Comparison of ENCODE assay signal across 24 cellular contexts in genomic region chr2:152581360-152581759, GRCh38.
DNase-seq lines count a peak whose midpoint lies in the region; ATAC-seq, FAIRE-seq and TF ChIP-seq lines count a peak whose summit lies in the region.
"Had no signal": no experiment of that assay in that cellular context is flagged by ENCODE, and none has a peak within 500 bp of the region (broad histone marks: within the 10 kb centered on the region; RNA-seq: fewer than 3 reads in every experiment).

No MANE protein-coding gene starts in this region.

- H3K27ac Mint-ChIP-seq in brain: peak overlapping the region in 4 of 5 experiments; percentile 14 to 40 (median 32)
- H3K27ac Mint-ChIP-seq in nephron: peak overlapping the region in 2 of 3 experiments; percentile 53 to 75
- H3K27ac Mint-ChIP-seq: activated CD4-positive, alpha-beta memory T cell treated with anti-CD3 and anti-CD28 coated beads for 36 hours; B cell; natural killer cell; progenitor cell of endocrine pancreas; stimulated activated naive CD8-positive, alpha-beta T cell treated with anti-CD3 and anti-CD28 coated beads, Interleukin-15, amount 100 ng/mL, for 72 hours had no signal

- H3K9me3 ChIP-seq in tibial artery: no peaks in the 10 kb centered on the region
- no peaks in the 10 kb centered on the region for H3K9me3 ChIP-seq in adrenal gland (replicated peaks in 1 of 3)
- H3K9me3 ChIP-seq: esophagus squamous epithelium had no signal

- H3K27ac ChIP-seq in tibial artery (peak overlapping the region in 1 of 2 donors; percentile 24), adrenal gland (peak overlapping the region in 2 of 5 donors; percentile 6 to 18)
- H3K27ac ChIP-seq: esophagus squamous epithelium had no signal

- no peak overlapping the region for H3K4me3 Mint-ChIP-seq in brain
- no peak overlapping the region for H3K4me3 Mint-ChIP-seq in nephron
- H3K4me3 Mint-ChIP-seq: activated CD4-positive, alpha-beta memory T cell treated with anti-CD3 and anti-CD28 coated beads for 36 hours; B cell; natural killer cell; stimulated activated naive CD8-positive, alpha-beta T cell treated with anti-CD3 and anti-CD28 coated beads, Interleukin-15, amount 100 ng/mL, for 72 hours had no signal

- no peak overlapping the region for H3K4me3 ChIP-seq in tibial artery
- H3K4me3 ChIP-seq in adrenal gland: no peak overlapping the region
- H3K4me3 ChIP-seq: esophagus squamous epithelium, smooth muscle cell had no signal

- H3K27me3 ChIP-seq in tibial artery (no peaks in the 10 kb centered on the region), adrenal gland (no peaks in the 10 kb centered on the region)

- no peak for FAIRE-seq in H54 (lab: Jason Lieb, UNC)
- FAIRE-seq: HepG2 had no signal

- DNase-seq in NCI-H446 treated with DMSO at 0.1 percent for 48 hours (lab: John Stamatoyannopoulos, UW): peak; percentile 39
- DNase-seq in tibial artery: peak; percentile 42 to 69
- no peak for DNase-seq in OCI-M1 (lab: John Stamatoyannopoulos, UW)
- no peak for DNase-seq in adrenal gland
- DNase-seq in H54 (ENCODE audit: insufficient read length, low spot score): no peak
- DNase-seq: activated CD4-positive, alpha-beta memory T cell treated with anti-CD3 and anti-CD28 coated beads for 36 hours; activated CD4-positive, CD25-positive, alpha-beta regulatory T cell; activated gamma-delta T cell; effector CD8-positive, alpha-beta T cell; esophagus squamous epithelium; natural killer cell; NCI-H1436; NCI-H226; RPMI8226; stimulated activated CD4-positive, alpha-beta T cell treated with anti-CD3 and anti-CD28 coated beads, Interleukin-4, amount 100 ng/mL, for 24 hours; stimulated activated naive CD8-positive, alpha-beta T cell treated with anti-CD3 and anti-CD28 coated beads, Interleukin-15, amount 100 ng/mL, for 72 hours; T-helper 9 cell had no signal

- H3K4me1 ChIP-seq in tibial artery (peaks cover 0 to 49% (median 10%) of the 10 kb centered on the region in 4 donors), adrenal gland (replicated peaks in 1 of 2) (peaks cover 39 to 45% of the 10 kb centered on the region in 2 donors)

- TF ChIP-seq POLR2A in adrenal gland (IDR thresholded peaks at IDR 0.05) (no peak), H54 (IDR thresholded peaks at IDR 0.05; ENCODE audit: low read depth, low read length) (no peak)

- ATAC-seq in GM21528 (IDR thresholded peaks at IDR 0.05; ENCODE audit: low FRiP score, unreplicated experiment): no peak
- ATAC-seq: HepG2; natural killer cell; stimulated activated naive CD8-positive, alpha-beta T cell treated with anti-CD3 and anti-CD28 coated beads, Interleukin-15, amount 100 ng/mL, for 72 hours had no signal

- TF ChIP-seq CTCF in brain (conservative IDR thresholded peaks at IDR 0.05) (no peak), nephron (IDR thresholded peaks at IDR 0.05; ENCODE audit: unreplicated experiment in 3 of 3) (no peak), tibial artery (IDR thresholded peaks at IDR 0.05) (no peak), adrenal gland (IDR thresholded peaks at IDR 0.05) (no peak)

- intact Hi-C loops in tibial artery (cut with DNase I; ENCODE audit: low total_unique reads): no loop called here
- intact Hi-C loops in adrenal gland (cut with DNase I): no loop called here

- H3K36me3 Mint-ChIP-seq in brain (peaks cover 37% of the 10 kb centered on the region), nephron (ENCODE audit: low read depth) (peaks cover 48% of the 10 kb centered on the region)
- H3K36me3 Mint-ChIP-seq: activated CD4-positive, alpha-beta memory T cell treated with anti-CD3 and anti-CD28 coated beads for 36 hours; natural killer cell had no signal

- H3K36me3 ChIP-seq in tibial artery (peaks cover 0 to 5% (median 0%) of the 10 kb centered on the region in 3 donors), adrenal gland (replicated peaks in 1 of 2) (no peaks in the 10 kb centered on the region)

- H3K9me3 Mint-ChIP-seq in brain: no peaks in the 10 kb centered on the region
- H3K9me3 Mint-ChIP-seq in nephron: no peaks in the 10 kb centered on the region
- H3K9me3 Mint-ChIP-seq: activated CD4-positive, alpha-beta memory T cell treated with anti-CD3 and anti-CD28 coated beads for 36 hours; natural killer cell; stimulated activated naive CD8-positive, alpha-beta T cell treated with anti-CD3 and anti-CD28 coated beads, Interleukin-15, amount 100 ng/mL, for 72 hours had no signal

- WGBS in adrenal gland, 4 donors: 85 to 89% (median 86%) methylated on average over 11 of the region's 11 CpGs

- peaks cover 39% of the 10 kb centered on the region for H3K4me1 Mint-ChIP-seq in brain
- H3K4me1 Mint-ChIP-seq in nephron: peaks cover 64% of the 10 kb centered on the region
- H3K4me1 Mint-ChIP-seq: B cell; natural killer cell; stimulated activated naive CD8-positive, alpha-beta T cell treated with anti-CD3 and anti-CD28 coated beads, Interleukin-15, amount 100 ng/mL, for 72 hours had no signal

- no peaks in the 10 kb centered on the region for H3K27me3 Mint-ChIP-seq in brain
- H3K27me3 Mint-ChIP-seq in nephron (ENCODE audit: low read depth): no peaks in the 10 kb centered on the region
- H3K27me3 Mint-ChIP-seq: B cell; progenitor cell of endocrine pancreas; stimulated activated naive CD8-positive, alpha-beta T cell treated with anti-CD3 and anti-CD28 coated beads, Interleukin-15, amount 100 ng/mL, for 72 hours had no signal

Comparison
In these comparisons a context has a peak if more than half of its experiments do, and no peak if none do; other contexts are left out.
1. DNase-seq: peak in NCI-H446 treated with DMSO at 0.1 percent for 48 hours (single experiment) and tibial artery (2 of 2); none in OCI-M1 (single experiment), adrenal gland (0 of 7) and H54 (single experiment).